ENCODE assay signal across 9 cellular contexts in genomic region chr3:49013738-49014660, GRCh38. TPM values are rescaled to one million over a fixed set of nuclear protein-coding genes. Genes with fewer than 3 reads are reported as not detected.
DNase-seq lines count a peak whose midpoint lies in the region; ATAC-seq, FAIRE-seq and TF ChIP-seq lines count a peak whose summit lies in the region.
"Had no signal": no experiment of that assay in that cellular context is flagged by ENCODE, and none has a peak within 500 bp of the region (broad histone marks: within the 10 kb centered on the region; RNA-seq: fewer than 3 reads in every experiment).

No MANE protein-coding gene starts in this region.

- H3K27ac ChIP-seq in kidney (ENCODE audit: low read depth in 2 of 2, low read length in 2 of 2) (no peak overlapping the region), thyroid gland (no peak overlapping the region)

- intact Hi-C loops in kidney (cut with DNase I) (no loop called here), thyroid gland (cut with DNase I) (no loop called here)

- 89% methylated on average over 20 to 23 of the region's 24 CpGs for WGBS in thyroid gland, 2 donors

- TF ChIP-seq POLR2A in thyroid gland (IDR thresholded peaks at IDR 0.05) = no peak

- no peak overlapping the region for H3K9ac ChIP-seq in kidney (ENCODE audit: low read length in 2 of 2)

- no peak for ATAC-seq in HG03280 (IDR thresholded peaks at IDR 0.05; ENCODE audit: unreplicated experiment)

- H3K27me3 ChIP-seq in thyroid gland = no peaks in the 10 kb centered on the region

- H3K4me3 ChIP-seq in LNCaP clone FGC (ENCODE audit: low read depth, low read length) (no peak overlapping the region), kidney (ENCODE audit: low read length in 2 of 2) (no peak overlapping the region), thyroid gland (replicated peaks in 1 of 3) (no peak overlapping the region)

- peaks cover 25% of the 10 kb centered on the region for H3K4me1 Mint-ChIP-seq in activated T-cell treated with anti-CD3 and anti-CD28 coated beads, Interleukin-2, amount 50 U/mL, for 24 hours (ENCODE audit: low read depth)

- H3K36me3 ChIP-seq in kidney (ENCODE audit: control insufficient read depth in 1 of 2, insufficient read depth in 2 of 2, low read length in 2 of 2) (peaks cover 20 to 31% of the 10 kb centered on the region in 2 donors), thyroid gland (peaks cover 23 to 29% of the 10 kb centered on the region in 2 donors)

- peak; percentile 21 for DNase-seq in NCI-H345 (lab: John Stamatoyannopoulos, UW)
- DNase-seq in NCI-H345 treated with DMSO at 0.1 percent for 48 hours (lab: John Stamatoyannopoulos, UW; ENCODE audit: unreplicated experiment) = no peak
- DNase-seq in LNCaP clone FGC (ENCODE audit: low read depth) = no peak
- peak; percentile 66 for DNase-seq in activated T-cell treated with anti-CD3 and anti-CD28 coated beads, Interleukin-2, amount 50 U/mL, for 24 hours
- peak; percentile 76 for DNase-seq in kidney
- peak; percentile 42 to 47 for DNase-seq in thyroid gland
- DNase-seq in globus pallidus (ENCODE audit: low spot score) = no peak

- H3K4me3 Mint-ChIP-seq in activated T-cell treated with anti-CD3 and anti-CD28 coated beads, Interleukin-2, amount 50 U/mL, for 24 hours = no peak overlapping the region

- no peaks in the 10 kb centered on the region for H3K27me3 Mint-ChIP-seq in activated T-cell treated with anti-CD3 and anti-CD28 coated beads, Interleukin-2, amount 50 U/mL, for 24 hours

- peak overlapping the region; percentile 44 for H3K27ac Mint-ChIP-seq in activated T-cell treated with anti-CD3 and anti-CD28 coated beads, Interleukin-2, amount 50 U/mL, for 24 hours

- H3K9me3 Mint-ChIP-seq in activated T-cell treated with anti-CD3 and anti-CD28 coated beads, Interleukin-2, amount 50 U/mL, for 24 hours = no peaks in the 10 kb centered on the region

- H3K4me1 ChIP-seq in kidney (ENCODE audit: control insufficient read depth in 1 of 2, insufficient read depth in 1 of 2, low read depth in 1 of 2, low read length in 2 of 2) (peaks cover 0 to 12% of the 10 kb centered on the region in 2 donors), thyroid gland (peaks cover 14% of the 10 kb centered on the region in 2 donors)

- peaks cover 78% of the 10 kb centered on the region for H3K36me3 Mint-ChIP-seq in activated T-cell treated with anti-CD3 and anti-CD28 coated beads, Interleukin-2, amount 50 U/mL, for 24 hours (ENCODE audit: low read depth)

- no peaks in the 10 kb centered on the region for H3K9me3 ChIP-seq in kidney (ENCODE audit: control insufficient read depth in 1 of 2, low read length in 2 of 2)
- H3K9me3 ChIP-seq in thyroid gland = no peaks in the 10 kb centered on the region

- TF ChIP-seq CTCF in LNCaP clone FGC (IDR thresholded peaks at IDR 0.05; ENCODE audit: control insufficient read depth, extremely low read depth, insufficient read depth) = peak; percentile 62
- peak; percentile 36 for TF ChIP-seq CTCF in kidney (IDR thresholded peaks at IDR 0.05; ENCODE audit: borderline replicate concordance, extremely low read depth, insufficient read depth)
- TF ChIP-seq CTCF in thyroid gland (IDR thresholded peaks at IDR 0.05) = peak in 3 of 6 experiments; percentile 35 to 44 (median 39)

- no peak for FAIRE-seq in kidney (lab: Jason Lieb, UNC)
- FAIRE-seq: G401.6 had no signal

RNA-seq across cellular contexts. Expression of gene DALRD3, which starts 4.4 kb away (rescaled TPM):
- total RNA-seq in kidney = 46.8 TPM
- 41.6 TPM for polyA plus RNA-seq in kidney (ENCODE audit: insufficient read depth, low read depth, low replicate concordance)
- total RNA-seq in thyroid gland = 10 to 100 TPM; 43.1 to 91.4 (median 60.0) TPM

RNA-seq across cellular contexts. Expression of gene WDR6, which starts 6.8 kb away (rescaled TPM):
- total RNA-seq in kidney (158 TPM), thyroid gland (100 to 1,000 TPM; 125 to 169 (median 149) TPM)
- 105 TPM for polyA plus RNA-seq in kidney (ENCODE audit: insufficient read depth, low read depth, low replicate concordance)

RNA-seq across cellular contexts. Expression of gene NDUFAF3, which starts 7.9 kb away (rescaled TPM):
- 106 TPM for total RNA-seq in kidney
- 190 TPM for polyA plus RNA-seq in kidney (ENCODE audit: insufficient read depth, low read depth, low replicate concordance)
- total RNA-seq in thyroid gland = 100 to 1,000 TPM; 120 to 305 (median 146) TPM

RNA-seq across cellular contexts. Expression of gene IMPDH2, which starts 15.2 kb away (rescaled TPM):
- 132 TPM for total RNA-seq in kidney
- 99.9 TPM for polyA plus RNA-seq in kidney (ENCODE audit: insufficient read depth, low read depth, low replicate concordance)
- total RNA-seq in thyroid gland = 100 to 1,000 TPM in 3 of 4 donors, 10 to 100 TPM in 1; 92.9 to 159 (median 109) TPM

RNA-seq across cellular contexts. Expression of gene P4HTM, which starts 24.0 kb away (rescaled TPM):
- 63.7 TPM for total RNA-seq in kidney
- 72.6 TPM for polyA plus RNA-seq in kidney (ENCODE audit: insufficient read depth, low read depth, low replicate concordance)
- 100 to 1,000 TPM in 1 of 4 donors, 10 to 100 TPM in 3; 73.5 to 117 (median 95.0) TPM for total RNA-seq in thyroid gland

Comparison
In these comparisons a context has a peak if more than half of its experiments do, and no peak if none do; other contexts are left out.
1. DNase-seq: peak in NCI-H345 (single experiment), activated T-cell treated with anti-CD3 and anti-CD28 coated beads, Interleukin-2, amount 50 U/mL, for 24 hours (single experiment), kidney (single experiment) and thyroid gland (2 of 2); none in NCI-H345 treated with DMSO at 0.1 percent for 48 hours (single experiment), LNCaP clone FGC (single experiment) and globus pallidus (single experiment).